In genomic region chr16:87369117-87369775, GRCh38 we compare ENCODE assay signal across 27 cellular contexts. TPM values are rescaled to one million over a fixed set of nuclear protein-coding genes. Genes with fewer than 3 reads are reported as not detected.
DNase-seq lines count a peak whose midpoint lies in the region; ATAC-seq and TF ChIP-seq lines count a peak whose summit lies in the region.
"Had no signal": no experiment of that assay in that cellular context is flagged by ENCODE, and none has a peak within 500 bp of the region (broad histone marks: within the 10 kb centered on the region; RNA-seq: fewer than 3 reads in every experiment).

No MANE protein-coding gene starts in this region.

- H3K4me1 ChIP-seq in right atrium auricular region = peaks cover 0 to 83% of the 10 kb centered on the region in 2 donors

- peaks cover 16% of the 10 kb centered on the region for H3K36me3 Mint-ChIP-seq in activated T-helper 2 cell treated with anti-CD3 and anti-CD28 coated beads, Interferon-gamma antibody, Interleukin-2, Interleukin-4, amounts not matched to agents 10 μg/mL and 5 μg/mL and 100 μg/mL, durations not matched to agents 14 hours and 24 hours and 36 hours (ENCODE audit: low read depth)

- H3K27ac Mint-ChIP-seq in activated T-helper 2 cell treated with anti-CD3 and anti-CD28 coated beads, Interferon-gamma antibody, Interleukin-2, Interleukin-4, amounts not matched to agents 10 μg/mL and 5 μg/mL and 100 μg/mL, durations not matched to agents 14 hours and 24 hours and 36 hours = peak overlapping the region; percentile 10
- H3K27ac Mint-ChIP-seq: activated CD8-positive, alpha-beta memory T cell treated with anti-CD3 and anti-CD28 coated beads, Interleukin-2, amount 10 ng/mL, durations not matched to agents 7 days and 5 days; mesothelial cell of epicardium had no signal

- DNase-seq in right atrium auricular region (ENCODE audit: low spot score) = no peak
- no peak for DNase-seq in left ventricle myocardium superior
- no peak for DNase-seq in activated T-helper 2 cell treated with anti-CD3 and anti-CD28 coated beads, Interferon-gamma antibody, Interleukin-2, Interleukin-4, amounts not matched to agents 10 μg/mL and 5 μg/mL and 100 μg/mL, durations not matched to agents 14 hours and 24 hours and 36 hours (ENCODE audit: low spot score)
- DNase-seq in lung microvascular endothelial cell (ENCODE audit: low read depth in 2 of 2) = peak; percentile 37 to 40
- no peak for DNase-seq in putamen (ENCODE audit: low spot score)
- no peak for DNase-seq in MV-4-11 (lab: John Stamatoyannopoulos, UW)
- no peak for DNase-seq in NCI-H1105 (lab: John Stamatoyannopoulos, UW)
- DNase-seq: activated CD4-positive, alpha-beta T cell treated with anti-CD3 and anti-CD28 coated beads for 48 hours; activated CD8-positive, alpha-beta memory T cell treated with anti-CD3 and anti-CD28 coated beads, Interleukin-2, amount 10 ng/mL, durations not matched to agents 7 days and 5 days; activated naive CD4-positive, alpha-beta T cell; activated T-cell treated with anti-CD3 and anti-CD28 coated beads, Interleukin-2, amount 50 U/mL, for 48 hours; adrenal gland; DND-41; foreskin fibroblast; HCEC 1CT; NCI-H2029 treated with DMSO at 0.1 percent for 48 hours; NCI-H446; NCI-H774; upper lobe of left lung had no signal

- H3K36me3 ChIP-seq in right atrium auricular region = no peaks in the 10 kb centered on the region
- H3K36me3 ChIP-seq: adrenal gland, breast epithelium, upper lobe of left lung had no signal

- ATAC-seq in left ventricle myocardium superior = no peak
- ATAC-seq: activated CD8-positive, alpha-beta memory T cell treated with anti-CD3 and anti-CD28 coated beads, Interleukin-2, amount 10 ng/mL, durations not matched to agents 7 days and 5 days; K562; SK-N-SH treated with all-trans-retinoic acid at 6 μM for 48 hours had no signal

- peak overlapping the region; percentile 64 to 66 for H3K27ac ChIP-seq in right atrium auricular region
- H3K27ac ChIP-seq: left lung, upper lobe of left lung had no signal

- H3K9me3 Mint-ChIP-seq in activated T-helper 2 cell treated with anti-CD3 and anti-CD28 coated beads, Interferon-gamma antibody, Interleukin-2, Interleukin-4, amounts not matched to agents 10 μg/mL and 5 μg/mL and 100 μg/mL, durations not matched to agents 14 hours and 24 hours and 36 hours = no peaks in the 10 kb centered on the region
- H3K9me3 Mint-ChIP-seq: mesothelial cell of epicardium, naive B cell had no signal

- intact Hi-C loops in left ventricle myocardium superior (cut with micrococcal nuclease) = no loop called here
- intact Hi-C loops in activated T-helper 2 cell treated with anti-CD3 and anti-CD28 coated beads, Interferon-gamma antibody, Interleukin-2, Interleukin-4, amounts not matched to agents 10 μg/mL and 5 μg/mL and 100 μg/mL, durations not matched to agents 14 hours and 24 hours and 36 hours (cut with micrococcal nuclease) = no loop called here

- peaks cover 43% of the 10 kb centered on the region for H3K4me1 Mint-ChIP-seq in activated T-helper 2 cell treated with anti-CD3 and anti-CD28 coated beads, Interferon-gamma antibody, Interleukin-2, Interleukin-4, amounts not matched to agents 10 μg/mL and 5 μg/mL and 100 μg/mL, durations not matched to agents 14 hours and 24 hours and 36 hours (ENCODE audit: low read depth)

- H3K27me3 Mint-ChIP-seq in activated T-helper 2 cell treated with anti-CD3 and anti-CD28 coated beads, Interferon-gamma antibody, Interleukin-2, Interleukin-4, amounts not matched to agents 10 μg/mL and 5 μg/mL and 100 μg/mL, durations not matched to agents 14 hours and 24 hours and 36 hours (ENCODE audit: low read depth) = no peaks in the 10 kb centered on the region
- H3K27me3 Mint-ChIP-seq: activated CD8-positive, alpha-beta memory T cell treated with anti-CD3 and anti-CD28 coated beads, Interleukin-2, amount 10 ng/mL, durations not matched to agents 7 days and 5 days; naive B cell had no signal

- H3K27me3 ChIP-seq in right atrium auricular region = no peaks in the 10 kb centered on the region
- H3K27me3 ChIP-seq: adrenal gland, breast epithelium, left lung, upper lobe of left lung had no signal

- no peaks in the 10 kb centered on the region for H3K9me3 ChIP-seq in right atrium auricular region
- H3K9me3 ChIP-seq: adrenal gland, breast epithelium, left lung, upper lobe of left lung had no signal

- H3K4me3 Mint-ChIP-seq in activated T-helper 2 cell treated with anti-CD3 and anti-CD28 coated beads, Interferon-gamma antibody, Interleukin-2, Interleukin-4, amounts not matched to agents 10 μg/mL and 5 μg/mL and 100 μg/mL, durations not matched to agents 14 hours and 24 hours and 36 hours (ENCODE audit: low read depth) = no peak overlapping the region
- H3K4me3 Mint-ChIP-seq: activated CD8-positive, alpha-beta memory T cell treated with anti-CD3 and anti-CD28 coated beads, Interleukin-2, amount 10 ng/mL, durations not matched to agents 7 days and 5 days; mesothelial cell of epicardium had no signal

- TF ChIP-seq CTCF in right atrium auricular region (IDR thresholded peaks at IDR 0.05) = no peak

- no peak overlapping the region for H3K4me3 ChIP-seq in right atrium auricular region
- H3K4me3 ChIP-seq: adrenal gland, coronary artery, K562, left lung, skin epidermis, upper lobe of left lung had no signal

RNA-seq across cellular contexts. Expression of gene FBXO31, which starts 14.3 kb away (rescaled TPM):
- total RNA-seq in right atrium auricular region (10 to 100 TPM; 39.3 to 53.1 TPM), left ventricle myocardium superior (71.7 TPM), lung microvascular endothelial cell (14.8 and 18.5 TPM in 2 replicates)
- 33.6 and 40.1 TPM in 2 replicates for total RNA-seq in activated T-helper 2 cell treated with anti-CD3 and anti-CD28 coated beads, Interferon-gamma antibody, Interleukin-2, Interleukin-4, amounts not matched to agents 10 μg/mL and 5 μg/mL and 100 μg/mL, durations not matched to agents 14 hours and 24 hours and 36 hours

RNA-seq across cellular contexts. Expression of gene MAP1LC3B, which starts 22.9 kb away (rescaled TPM):
- 10 to 100 TPM; 57.5 to 83.0 TPM for total RNA-seq in right atrium auricular region
- 134 TPM for total RNA-seq in left ventricle myocardium superior
- total RNA-seq in activated T-helper 2 cell treated with anti-CD3 and anti-CD28 coated beads, Interferon-gamma antibody, Interleukin-2, Interleukin-4, amounts not matched to agents 10 μg/mL and 5 μg/mL and 100 μg/mL, durations not matched to agents 14 hours and 24 hours and 36 hours = 40.6 and 43.6 TPM in 2 replicates
- total RNA-seq in lung microvascular endothelial cell = 16.6 and 21.6 TPM in 2 replicates

RNA-seq across cellular contexts. Expression of gene C16orf95, which starts 52.1 kb away (rescaled TPM):
- 1 to 10 TPM in 1 of 2 donors, under 1 TPM in 1; 0.59 to 2.4 TPM for total RNA-seq in right atrium auricular region
- total RNA-seq in left ventricle myocardium superior = 2.6 TPM
- total RNA-seq in activated T-helper 2 cell treated with anti-CD3 and anti-CD28 coated beads, Interferon-gamma antibody, Interleukin-2, Interleukin-4, amounts not matched to agents 10 μg/mL and 5 μg/mL and 100 μg/mL, durations not matched to agents 14 hours and 24 hours and 36 hours = 12.3 and 12.4 TPM in 2 replicates
- total RNA-seq in lung microvascular endothelial cell = 2.0 and 3.3 TPM in 2 replicates

Comparison
In these comparisons a context has a peak if more than half of its experiments do, and no peak if none do; other contexts are left out.
1. DNase-seq: peak in lung microvascular endothelial cell (2 of 2); none in right atrium auricular region (single experiment), left ventricle myocardium superior (single experiment), activated T-helper 2 cell treated with anti-CD3 and anti-CD28 coated beads, Interferon-gamma antibody, Interleukin-2, Interleukin-4, amounts not matched to agents 10 μg/mL and 5 μg/mL and 100 μg/mL, durations not matched to agents 14 hours and 24 hours and 36 hours (single experiment), putamen (single experiment), MV-4-11 (single experiment) and NCI-H1105 (single experiment).